ENCODE assay signal across 9 cellular contexts in genomic region chr11:96013459-96014213, GRCh38.
DNase-seq lines count a peak whose midpoint lies in the region; ATAC-seq and TF ChIP-seq lines count a peak whose summit lies in the region.
"Had no signal": no experiment of that assay in that cellular context is flagged by ENCODE, and none has a peak within 500 bp of the region (broad histone marks: within the 10 kb centered on the region; RNA-seq: fewer than 3 reads in every experiment).

No MANE protein-coding gene starts in this region.

- H3K36me3 Mint-ChIP-seq in immature natural killer cell: no peaks in the 10 kb centered on the region

- no peaks in the 10 kb centered on the region for H3K27me3 ChIP-seq in A673 (replicated peaks; ENCODE audit: insufficient read depth, low read depth, low read length, poor library complexity)
- H3K27me3 ChIP-seq in left lung: no peaks in the 10 kb centered on the region
- H3K27me3 ChIP-seq in adrenal gland: no peaks in the 10 kb centered on the region

- H3K36me3 ChIP-seq in A673 (ENCODE audit: insufficient read depth, low read length, poor library complexity, severe bottlenecking) (no peaks in the 10 kb centered on the region), left lung (no peaks in the 10 kb centered on the region), adrenal gland (replicated peaks in 1 of 2) (no peaks in the 10 kb centered on the region)

- H3K9me3 ChIP-seq in A673 (ENCODE audit: low read depth, low read length, poor library complexity, severe bottlenecking) (no peaks in the 10 kb centered on the region), left lung (no peaks in the 10 kb centered on the region), adrenal gland (replicated peaks in 1 of 3) (no peaks in the 10 kb centered on the region)

- H3K4me1 ChIP-seq in A673 (ENCODE audit: insufficient read depth, low read length, poor library complexity, severe bottlenecking) (peaks cover 14% of the 10 kb centered on the region), left lung (peaks cover 3 to 10% of the 10 kb centered on the region in 2 donors), adrenal gland (replicated peaks in 1 of 2) (peaks cover 0 to 12% of the 10 kb centered on the region in 2 donors)

- no peak overlapping the region for H3K4me3 ChIP-seq in A673 (ENCODE audit: low read depth, low read length, poor library complexity, severe bottlenecking)
- H3K4me3 ChIP-seq in left lung: no peak overlapping the region
- H3K4me3 ChIP-seq in adrenal gland: no peak overlapping the region

- no peak overlapping the region for H3K27ac ChIP-seq in A673 (ENCODE audit: low read depth, low read length, poor library complexity, severe bottlenecking)
- peak overlapping the region in 1 of 2 donors; percentile 9 for H3K27ac ChIP-seq in left lung
- H3K27ac ChIP-seq in adrenal gland: no peak overlapping the region

- H3K4me3 Mint-ChIP-seq in immature natural killer cell: peak overlapping the region in 4 of 5 donors; percentile 11 to 34 (median 28)

- no peak for TF ChIP-seq POLR2A in adrenal gland (IDR thresholded peaks at IDR 0.05)

- no peaks in the 10 kb centered on the region for H3K27me3 Mint-ChIP-seq in immature natural killer cell (ENCODE audit: low read depth in 3 of 3)

- TF ChIP-seq CTCF in A673 (conservative IDR thresholded peaks at IDR 0.05; ENCODE audit: low read depth, low read length): no peak
- no peak for TF ChIP-seq CTCF in left lung (IDR thresholded peaks at IDR 0.05)
- no peak for TF ChIP-seq CTCF in adrenal gland (IDR thresholded peaks at IDR 0.05)

- WGBS in adrenal gland, 4 donors: 81 to 88% (median 84%) methylated on average over 13 to 17 of the region's 17 CpGs

- no TSS peak for BruUV-seq in A673 (replicated peaks; lab: Mats Ljungman, UMichigan)

- intact Hi-C loops in A673 (cut with micrococcal nuclease; ENCODE audit: unreplicated experiment): loop anchor here (2.0 to 5.0 kb wide), 3 partner anchors 229 to 379 kb away; partner anchors contain the start of genes JRKL and MAML2
- intact Hi-C loops in left lung (cut with DNase I): no loop called here
- intact Hi-C loops in adrenal gland (cut with DNase I): no loop called here

- no peak for ATAC-seq in left lung

- peaks cover 40 to 52% of the 10 kb centered on the region in 2 donors for H3K4me1 Mint-ChIP-seq in immature natural killer cell

- no peaks in the 10 kb centered on the region for H3K9me3 Mint-ChIP-seq in immature natural killer cell

- CTCF ChIA-PET in A673 (lab: Charles Lee): no interaction called here

- peak overlapping the region in 4 of 6 donors; percentile 8 to 50 (median 32) for H3K27ac Mint-ChIP-seq in immature natural killer cell

- POLR2A ChIA-PET in A673 (lab: Charles Lee; ENCODE audit: low non-redundant PET): no interaction called here

- peak; percentile 13 for DNase-seq in stimulated activated CD4-positive, alpha-beta T cell treated with anti-CD3 and anti-CD28 coated beads, Interleukin-4, amount 100 ng/mL, for 1 hour
- no peak for DNase-seq in stimulated activated CD4-positive, alpha-beta T cell treated with anti-CD3 and anti-CD28 coated beads, Interleukin-2, amount 100 ng/mL, for 48 hours
- peak; percentile 30 for DNase-seq in activated CD4-positive, alpha-beta T cell treated with anti-CD3 and anti-CD28 coated beads for 48 hours
- DNase-seq in immature natural killer cell (no peak), A673 (ENCODE audit: low spot score) (no peak), left lung (no peak), adrenal gland (no peak), NCI-H1048 (lab: John Stamatoyannopoulos, UW) (no peak)
- DNase-seq: cortex of kidney had no signal

Comparison
In these comparisons a context has a peak if more than half of its experiments do, and no peak if none do; other contexts are left out.
1. DNase-seq: peak in stimulated activated CD4-positive, alpha-beta T cell treated with anti-CD3 and anti-CD28 coated beads, Interleukin-4, amount 100 ng/mL, for 1 hour (single experiment) and activated CD4-positive, alpha-beta T cell treated with anti-CD3 and anti-CD28 coated beads for 48 hours (single experiment); none in stimulated activated CD4-positive, alpha-beta T cell treated with anti-CD3 and anti-CD28 coated beads, Interleukin-2, amount 100 ng/mL, for 48 hours (0 of 2), immature natural killer cell (0 of 3), A673 (single experiment), left lung (0 of 2), adrenal gland (0 of 7) and NCI-H1048 (single experiment).